8 cellular contexts compared by ENCODE assay signal in genomic region chr3:37174532-37175126, GRCh38. TPM values are rescaled to one million over a fixed set of nuclear protein-coding genes. Genes with fewer than 3 reads are reported as not detected.
DNase-seq lines count a peak whose midpoint lies in the region; ATAC-seq, FAIRE-seq and TF ChIP-seq lines count a peak whose summit lies in the region.

LRRFIP2 (minus strand) TSS chr3:37174582; CDS start chr3:37148983, 25,599 bp downstream.

- H3K36me3 ChIP-seq in MM.1S (replicated peaks; ENCODE audit: insufficient read depth, low read length): no peaks in the 10 kb centered on the region; the same call in 1 of the 2 replicates
- H3K36me3 ChIP-seq in kidney (ENCODE audit: control insufficient read depth in 1 of 2, insufficient read depth in 2 of 2, low read length in 2 of 2): no peaks in the 10 kb centered on the region

- CTCF ChIA-PET in MCF 10A (lab: Yijun Ruan, JAX): interaction anchor here (0.6 to 1.6 kb wide), 6 partner anchors 13 to 258 kb away, joined by 3 to 6 read pairs (median 4); no protein-coding TSS in a partner anchor

- peak within 1 kb of the TSS; percentile 87 for H2AFZ ChIP-seq in MM.1S (ENCODE audit: low read length)

- peak within 1 kb of the TSS; percentile 91 for H3K4me2 ChIP-seq in MM.1S (ENCODE audit: low read depth, low read length)

- H3K9me3 ChIP-seq in MM.1S (replicated peaks; ENCODE audit: insufficient read depth, low read length) (no peaks in the 10 kb centered on the region), kidney (ENCODE audit: control insufficient read depth in 1 of 2, low read length in 2 of 2) (no peaks in the 10 kb centered on the region)

- peak within 1 kb of the TSS; percentile 65 for H3K27ac Mint-ChIP-seq in MCF 10A (ENCODE audit: low read depth, unreplicated experiment)
- peak within 1 kb of the TSS; percentile 78 for H3K27ac Mint-ChIP-seq in stimulated activated naive B cell treated with anti-CD40 and anti-IgM and Interleukin-4, amounts not matched to agents 10 μg/mL and 1 μg/mL and 100 μg/mL, for 72 hours

- no peak for FAIRE-seq in kidney (lab: Jason Lieb, UNC)

- H3K4me3 ChIP-seq in MM.1S (ENCODE audit: low read length) (peak within 1 kb of the TSS; percentile 92), kidney (ENCODE audit: low read length in 2 of 2) (peak within 1 kb of the TSS; percentile 93 to 95)

- BruUV-seq in MCF 10A (replicated peaks; lab: Mats Ljungman, UMichigan): TSS peak; percentile 40

- H3K9me2 ChIP-seq in MM.1S (replicated peaks; ENCODE audit: insufficient read depth, low read length): no peaks in the 10 kb centered on the region

- peaks cover 66% of the 10 kb centered on the region for H3K79me2 ChIP-seq in MM.1S (ENCODE audit: low read length)

- intact Hi-C loops in MCF 10A (cut with micrococcal nuclease): loop anchor here (1.0 kb wide), 1 partner anchor 181 kb away; the partner anchor contains the start of genes EPM2AIP1 and MLH1
- intact Hi-C loops in kidney (cut with DNase I): no loop called here

- POLR2A ChIA-PET in MCF 10A (lab: Yijun Ruan, JAX): interaction anchor here (0.7 to 1.5 kb wide), 4 partner anchors 37 to 70 kb away, joined by 3 to 7 read pairs (median 3); no protein-coding TSS in a partner anchor

- H4K20me1 ChIP-seq in MM.1S (ENCODE audit: insufficient read depth, low read length): no peaks in the 10 kb centered on the region

- peaks cover 26% of the 10 kb centered on the region for H3K36me3 Mint-ChIP-seq in MCF 10A (ENCODE audit: insufficient read depth, unreplicated experiment)
- H3K36me3 Mint-ChIP-seq in stimulated activated naive B cell treated with anti-CD40 and anti-IgM and Interleukin-4, amounts not matched to agents 10 μg/mL and 1 μg/mL and 100 μg/mL, for 72 hours: peaks cover 0 to 14% of the 10 kb centered on the region in 2 donors

- H3K27me3 Mint-ChIP-seq in MCF 10A (ENCODE audit: insufficient read depth, unreplicated experiment): no peaks in the 10 kb centered on the region
- H3K27me3 Mint-ChIP-seq in stimulated activated naive B cell treated with anti-CD40 and anti-IgM and Interleukin-4, amounts not matched to agents 10 μg/mL and 1 μg/mL and 100 μg/mL, for 72 hours: no peaks in the 10 kb centered on the region

- H3K9ac ChIP-seq in MM.1S (ENCODE audit: low read length): peak within 1 kb of the TSS; percentile 84
- H3K9ac ChIP-seq in kidney (ENCODE audit: low read length in 2 of 2): peak within 1 kb of the TSS; percentile 84 to 95

- 0 out of 2 replicates have a peak, but pooled peaks cover 3% of the 10 kb centered on the region for H3F3A ChIP-seq in MM.1S (ENCODE audit: insufficient read depth, low read length)

- H3K27ac ChIP-seq in MM.1S (ENCODE audit: low read length) (no peak within 1 kb of the TSS), kidney (ENCODE audit: low read depth in 2 of 2, low read length in 2 of 2) (peak within 1 kb of the TSS; percentile 94 to 95)

- no peaks in the 10 kb centered on the region for H3K9me3 Mint-ChIP-seq in MCF 10A (ENCODE audit: unreplicated experiment)
- H3K9me3 Mint-ChIP-seq in stimulated activated naive B cell treated with anti-CD40 and anti-IgM and Interleukin-4, amounts not matched to agents 10 μg/mL and 1 μg/mL and 100 μg/mL, for 72 hours: no peaks in the 10 kb centered on the region

- ATAC-seq in GM18907 (IDR thresholded peaks at IDR 0.05; ENCODE audit: unreplicated experiment): peak; percentile 34
- peak; percentile 31 to 46 for ATAC-seq in stimulated activated naive B cell treated with anti-CD40 and anti-IgM and Interleukin-4, amounts not matched to agents 10 μg/mL and 1 μg/mL and 100 μg/mL, for 72 hours (replicated peaks)

- peak within 1 kb of the TSS; percentile 71 for H3K4me3 Mint-ChIP-seq in MCF 10A (ENCODE audit: unreplicated experiment)
- peak within 1 kb of the TSS; percentile 92 to 98 for H3K4me3 Mint-ChIP-seq in stimulated activated naive B cell treated with anti-CD40 and anti-IgM and Interleukin-4, amounts not matched to agents 10 μg/mL and 1 μg/mL and 100 μg/mL, for 72 hours

- DNase-seq in AG20443 (ENCODE audit: low spot score): peak; percentile 30
- DNase-seq in MM.1S: peak; percentile 24
- DNase-seq in MCF 10A (ENCODE audit: unreplicated experiment): peak; percentile 49
- DNase-seq in kidney: no peak
- no peak for DNase-seq in stimulated activated naive B cell treated with anti-CD40 and anti-IgM and Interleukin-4, amounts not matched to agents 10 μg/mL and 1 μg/mL and 100 μg/mL, for 72 hours
- DNase-seq in NCI-H1092 (lab: John Stamatoyannopoulos, UW): no peak
- DNase-seq in NCI-H2029 (lab: John Stamatoyannopoulos, UW): no peak

- TF ChIP-seq CTCF in MM.1S (IDR thresholded peaks at IDR 0.05; ENCODE audit: low read length) (no peak), MCF 10A (IDR thresholded peaks at IDR 0.05; ENCODE audit: unreplicated experiment) (no peak), kidney (IDR thresholded peaks at IDR 0.05; ENCODE audit: borderline replicate concordance, extremely low read depth, insufficient read depth) (no peak)

- H3K27me3 ChIP-seq in MM.1S (replicated peaks; ENCODE audit: insufficient read depth, low read length): no peaks in the 10 kb centered on the region

- H3K4me1 Mint-ChIP-seq in MCF 10A (ENCODE audit: insufficient read depth, unreplicated experiment): peaks cover 31% of the 10 kb centered on the region
- H3K4me1 Mint-ChIP-seq in stimulated activated naive B cell treated with anti-CD40 and anti-IgM and Interleukin-4, amounts not matched to agents 10 μg/mL and 1 μg/mL and 100 μg/mL, for 72 hours: peaks cover 26 to 54% of the 10 kb centered on the region in 2 donors

- H3K4me1 ChIP-seq in MM.1S (ENCODE audit: low read length): peaks cover 16% of the 10 kb centered on the region
- H3K4me1 ChIP-seq in kidney (ENCODE audit: control insufficient read depth in 1 of 2, insufficient read depth in 1 of 2, low read depth in 1 of 2, low read length in 2 of 2): peaks cover 11 to 15% of the 10 kb centered on the region in 2 donors

RNA-seq across cellular contexts. Expression of gene LRRFIP2, which starts in this region (rescaled TPM):
- total RNA-seq in MCF 10A (2022): 76.6 and 92.2 TPM in 2 replicates
- 61.4 TPM for total RNA-seq in kidney
- 26.1 TPM for polyA plus RNA-seq in kidney (ENCODE audit: insufficient read depth, low read depth, low replicate concordance)

Comparison
In these comparisons a context has a peak if more than half of its experiments do, and no peak if none do; other contexts are left out.
1. DNase-seq: peak in AG20443 (single experiment), MM.1S (single experiment) and MCF 10A (single experiment); none in kidney (single experiment), stimulated activated naive B cell treated with anti-CD40 and anti-IgM and Interleukin-4, amounts not matched to agents 10 μg/mL and 1 μg/mL and 100 μg/mL, for 72 hours (single experiment), NCI-H1092 (single experiment) and NCI-H2029 (single experiment).